In the genomic region with DNA sequence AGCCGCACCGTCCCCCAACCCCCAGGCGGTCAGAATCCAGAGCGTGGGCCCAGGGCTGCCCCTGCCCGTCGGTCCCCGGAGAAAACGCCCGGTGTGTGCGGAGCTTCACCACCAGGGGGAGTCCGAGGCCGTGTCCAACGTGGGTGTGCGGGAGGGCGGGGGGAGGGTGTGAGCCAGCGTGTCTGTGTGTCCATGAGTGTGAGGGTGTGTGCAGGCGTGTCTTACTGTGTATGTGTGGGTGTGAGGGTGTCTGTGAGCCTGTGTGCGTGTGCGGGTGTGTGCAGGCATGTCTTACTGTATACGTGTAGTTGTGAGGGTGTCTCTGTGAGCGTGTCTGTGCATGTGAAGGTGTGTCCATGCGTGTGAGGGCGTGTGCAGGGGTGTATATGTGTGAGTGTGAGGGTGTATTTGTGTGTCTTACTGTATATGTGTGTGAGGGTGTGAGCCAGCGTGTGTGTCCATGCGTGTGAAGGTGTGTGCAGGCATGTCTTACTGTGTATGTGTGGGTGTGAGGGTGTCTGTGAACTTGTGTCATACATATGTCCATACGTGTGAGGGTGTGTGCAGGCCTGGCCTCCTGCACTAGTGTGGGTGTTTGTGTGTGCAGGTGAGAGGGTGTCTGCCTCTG, we compare ENCODE assay signal across 8 cellular contexts. TPM values are rescaled to one million over a fixed set of nuclear protein-coding genes. Genes with fewer than 3 reads are reported as not detected.
DNase-seq lines count a peak whose midpoint lies in the region; ATAC-seq, FAIRE-seq and TF ChIP-seq lines count a peak whose summit lies in the region.

No MANE protein-coding gene starts in this region.

- no peak overlapping the region for H3K4me3 ChIP-seq in fibroblast of mammary gland (ENCODE audit: control insufficient read depth, low read depth, low read length)

- TF ChIP-seq CTCF in fibroblast of mammary gland (conservative IDR thresholded peaks at IDR 0.05; ENCODE audit: control insufficient read depth, insufficient read depth, low read depth, low read length) (peak; percentile 72), neural crest cell (conservative IDR thresholded peaks at IDR 0.05) (peak; percentile 81)

- DNase-seq in CD1c-positive myeloid dendritic cell (ENCODE audit: extremely low spot score), result peak; percentile 83
- peak; percentile 88 for DNase-seq in HK-2 (ENCODE audit: unreplicated experiment)
- DNase-seq in RCC 7860 (ENCODE audit: low spot score), result peak; percentile 32
- DNase-seq in activated T-helper 1 cell treated with anti-CD3 and anti-CD28 coated beads, Interleukin-12 subunit alpha, Interleukin-12 subunit beta, Interleukin-2, Interleukin-4 antibody, amounts not matched to agents 30 ng/mL and 10 ng/mL and 1 ng/mL, durations not matched to agents 14 hours and 24 hours and 36 hours (ENCODE audit: low spot score), result peak; percentile 70
- peak; percentile 42 for DNase-seq in fibroblast of mammary gland (ENCODE audit: low read depth)
- peak; percentile 91 for DNase-seq in neural crest cell (ENCODE audit: low read depth, low spot score)
- DNase-seq in stimulated activated naive CD8-positive, alpha-beta T cell treated with anti-CD3 and anti-CD28 coated beads, Interleukin-15, amount 100 ng/mL, for 72 hours, result peak; percentile 74 to 79

- no peaks in the 10 kb centered on the region for H3K27me3 Mint-ChIP-seq in activated T-helper 1 cell treated with anti-CD3 and anti-CD28 coated beads, Interleukin-12 subunit alpha, Interleukin-12 subunit beta, Interleukin-2, Interleukin-4 antibody, amounts not matched to agents 30 ng/mL and 10 ng/mL and 1 ng/mL, durations not matched to agents 14 hours and 24 hours and 36 hours (ENCODE audit: insufficient read depth)
- H3K27me3 Mint-ChIP-seq in neural crest cell (ENCODE audit: low read depth), result peaks cover 7% of the 10 kb centered on the region
- no peaks in the 10 kb centered on the region for H3K27me3 Mint-ChIP-seq in stimulated activated naive CD8-positive, alpha-beta T cell treated with anti-CD3 and anti-CD28 coated beads, Interleukin-15, amount 100 ng/mL, for 72 hours

- no peak overlapping the region for H3K4me3 Mint-ChIP-seq in activated T-helper 1 cell treated with anti-CD3 and anti-CD28 coated beads, Interleukin-12 subunit alpha, Interleukin-12 subunit beta, Interleukin-2, Interleukin-4 antibody, amounts not matched to agents 30 ng/mL and 10 ng/mL and 1 ng/mL, durations not matched to agents 14 hours and 24 hours and 36 hours
- no peak overlapping the region for H3K4me3 Mint-ChIP-seq in neural crest cell
- no peak overlapping the region for H3K4me3 Mint-ChIP-seq in stimulated activated naive CD8-positive, alpha-beta T cell treated with anti-CD3 and anti-CD28 coated beads, Interleukin-15, amount 100 ng/mL, for 72 hours

- peaks cover 4% of the 10 kb centered on the region for H3K36me3 Mint-ChIP-seq in activated T-helper 1 cell treated with anti-CD3 and anti-CD28 coated beads, Interleukin-12 subunit alpha, Interleukin-12 subunit beta, Interleukin-2, Interleukin-4 antibody, amounts not matched to agents 30 ng/mL and 10 ng/mL and 1 ng/mL, durations not matched to agents 14 hours and 24 hours and 36 hours (ENCODE audit: low read depth)
- no peaks in the 10 kb centered on the region for H3K36me3 Mint-ChIP-seq in neural crest cell (ENCODE audit: low read depth)

- H3K4me1 Mint-ChIP-seq in activated T-helper 1 cell treated with anti-CD3 and anti-CD28 coated beads, Interleukin-12 subunit alpha, Interleukin-12 subunit beta, Interleukin-2, Interleukin-4 antibody, amounts not matched to agents 30 ng/mL and 10 ng/mL and 1 ng/mL, durations not matched to agents 14 hours and 24 hours and 36 hours (ENCODE audit: low read depth), result peaks cover 26% of the 10 kb centered on the region
- peaks cover 5% of the 10 kb centered on the region for H3K4me1 Mint-ChIP-seq in neural crest cell
- peaks cover 39% of the 10 kb centered on the region for H3K4me1 Mint-ChIP-seq in stimulated activated naive CD8-positive, alpha-beta T cell treated with anti-CD3 and anti-CD28 coated beads, Interleukin-15, amount 100 ng/mL, for 72 hours

- ATAC-seq in stimulated activated naive CD8-positive, alpha-beta T cell treated with anti-CD3 and anti-CD28 coated beads, Interleukin-15, amount 100 ng/mL, for 72 hours, result no peak
- no peak for ATAC-seq in HG02840 (IDR thresholded peaks at IDR 0.05; ENCODE audit: low FRiP score, unreplicated experiment)

- no peaks in the 10 kb centered on the region for H3K9me3 Mint-ChIP-seq in activated T-helper 1 cell treated with anti-CD3 and anti-CD28 coated beads, Interleukin-12 subunit alpha, Interleukin-12 subunit beta, Interleukin-2, Interleukin-4 antibody, amounts not matched to agents 30 ng/mL and 10 ng/mL and 1 ng/mL, durations not matched to agents 14 hours and 24 hours and 36 hours
- peaks cover 8% of the 10 kb centered on the region for H3K9me3 Mint-ChIP-seq in neural crest cell
- H3K9me3 Mint-ChIP-seq in stimulated activated naive CD8-positive, alpha-beta T cell treated with anti-CD3 and anti-CD28 coated beads, Interleukin-15, amount 100 ng/mL, for 72 hours, result peaks cover 6 to 8% of the 10 kb centered on the region in 2 donors

- intact Hi-C loops in activated T-helper 1 cell treated with anti-CD3 and anti-CD28 coated beads, Interleukin-12 subunit alpha, Interleukin-12 subunit beta, Interleukin-2, Interleukin-4 antibody, amounts not matched to agents 30 ng/mL and 10 ng/mL and 1 ng/mL, durations not matched to agents 14 hours and 24 hours and 36 hours (cut with micrococcal nuclease), result loop anchor here (1.0 to 5.0 kb wide), 6 partner anchors 102 to 437 kb away; a partner anchor contains a TSS

- no peak for FAIRE-seq in RCC 7860 (lab: Jason Lieb, UNC)

- H3K27ac Mint-ChIP-seq in activated T-helper 1 cell treated with anti-CD3 and anti-CD28 coated beads, Interleukin-12 subunit alpha, Interleukin-12 subunit beta, Interleukin-2, Interleukin-4 antibody, amounts not matched to agents 30 ng/mL and 10 ng/mL and 1 ng/mL, durations not matched to agents 14 hours and 24 hours and 36 hours, result peak overlapping the region; percentile 89
- H3K27ac Mint-ChIP-seq in neural crest cell (ENCODE audit: unreplicated experiment), result no peak overlapping the region
- H3K27ac Mint-ChIP-seq in stimulated activated naive CD8-positive, alpha-beta T cell treated with anti-CD3 and anti-CD28 coated beads, Interleukin-15, amount 100 ng/mL, for 72 hours, result peak overlapping the region; percentile 55 to 57

RNA-seq across cellular contexts. Expression of a gene that starts 24.6 kb away (rescaled TPM):
- not detected in 2 replicates for total RNA-seq in activated T-helper 1 cell treated with anti-CD3 and anti-CD28 coated beads, Interleukin-12 subunit alpha, Interleukin-12 subunit beta, Interleukin-2, Interleukin-4 antibody, amounts not matched to agents 30 ng/mL and 10 ng/mL and 1 ng/mL, durations not matched to agents 14 hours and 24 hours and 36 hours
- total RNA-seq in neural crest cell, result 0.14 TPM in 1 of 2 replicates, not detected in the other

Comparison
In these comparisons a context has a peak if more than half of its experiments do, and no peak if none do; other contexts are left out.
1. DNase-seq: peak in every context shown above with its lines; median percentile 91 in neural crest cell; 88 in HK-2; 83 in CD1c-positive myeloid dendritic cell; 76 in stimulated activated naive CD8-positive, alpha-beta T cell treated with anti-CD3 and anti-CD28 coated beads, Interleukin-15, amount 100 ng/mL, for 72 hours; 70 in activated T-helper 1 cell treated with anti-CD3 and anti-CD28 coated beads, Interleukin-12 subunit alpha, Interleukin-12 subunit beta, Interleukin-2, Interleukin-4 antibody, amounts not matched to agents 30 ng/mL and 10 ng/mL and 1 ng/mL, durations not matched to agents 14 hours and 24 hours and 36 hours; 42 in fibroblast of mammary gland; 32 in RCC 7860.